ENCODE assay signal across 15 cellular contexts in genomic region chr16:73152731-73153130, GRCh38.
DNase-seq lines count a peak whose midpoint lies in the region; ATAC-seq and TF ChIP-seq lines count a peak whose summit lies in the region.
"Had no signal": no experiment of that assay in that cellular context is flagged by ENCODE, and none has a peak within 500 bp of the region (broad histone marks: within the 10 kb centered on the region; RNA-seq: fewer than 3 reads in every experiment).

No MANE protein-coding gene starts in this region.

- no peaks in the 10 kb centered on the region for H3K36me3 Mint-ChIP-seq in T-cell

- intact Hi-C loops in lower lobe of right lung (cut with DNase I), result no loop called here

- CTCF ChIA-PET in HEK293 (lab: Yijun Ruan, JAX) (interaction anchor here (0.6 kb wide), 1 partner anchor 26 kb away, joined by 6 read pairs; no protein-coding TSS in a partner anchor), T-cell (lab: Charles Lee) (no interaction called here)

- ATAC-seq in lower lobe of right lung (no peak), HG02759 (IDR thresholded peaks at IDR 0.05; ENCODE audit: unreplicated experiment) (no peak), T-cell (replicated peaks in 1 of 4) (no peak)
- ATAC-seq: HCT116 had no signal

- POLR2A ChIA-PET in HEK293 (lab: Yijun Ruan, JAX) (no interaction called here), T-cell (lab: Charles Lee) (no interaction called here)

- no peaks in the 10 kb centered on the region for H3K9me3 Mint-ChIP-seq in T-cell
- H3K9me3 Mint-ChIP-seq: activated T-helper 1 cell treated with anti-CD3 and anti-CD28 coated beads, Interleukin-12 subunit alpha, Interleukin-12 subunit beta, Interleukin-2, Interleukin-4 antibody, amounts not matched to agents 30 ng/mL and 10 ng/mL and 1 ng/mL, durations not matched to agents 14 hours and 24 hours and 36 hours had no signal

- H3K27me3 ChIP-seq in lower lobe of right lung (ENCODE audit: low read depth), result no peaks in the 10 kb centered on the region
- H3K27me3 ChIP-seq: Peyer's patch, thyroid gland had no signal

- TF ChIP-seq CTCF in HEK293 (tag by site-specific recombination; IDR thresholded peaks at IDR 0.05), result no peak
- no peak for TF ChIP-seq CTCF in lower lobe of right lung (IDR thresholded peaks at IDR 0.05)
- no peak for TF ChIP-seq CTCF in GM20000 (IDR thresholded peaks at IDR 0.05; ENCODE audit: extremely low read depth, missing control alignments)

- H3K36me3 ChIP-seq in HEK293 (ENCODE audit: control insufficient read depth in 2 of 2, insufficient read depth in 1 of 2, low read length in 2 of 2), result no peaks in the 10 kb centered on the region
- no peaks in the 10 kb centered on the region for H3K36me3 ChIP-seq in lower lobe of right lung
- H3K36me3 ChIP-seq: Peyer's patch, thyroid gland had no signal

- H3K4me3 ChIP-seq in HEK293 (ENCODE audit: low read depth, low read length), result no peak overlapping the region
- H3K4me3 ChIP-seq in lower lobe of right lung, result no peak overlapping the region
- H3K4me3 ChIP-seq: Peyer's patch, thyroid gland had no signal

- H3K9me3 ChIP-seq in HEK293 (ENCODE audit: control insufficient read depth, insufficient read depth, low read depth, low read length), result no peaks in the 10 kb centered on the region
- H3K9me3 ChIP-seq in lower lobe of right lung, result no peaks in the 10 kb centered on the region
- H3K9me3 ChIP-seq: thyroid gland had no signal

- no peak overlapping the region for H3K27ac Mint-ChIP-seq in T-cell
- H3K27ac Mint-ChIP-seq: activated T-helper 1 cell treated with anti-CD3 and anti-CD28 coated beads, Interleukin-12 subunit alpha, Interleukin-12 subunit beta, Interleukin-2, Interleukin-4 antibody, amounts not matched to agents 30 ng/mL and 10 ng/mL and 1 ng/mL, durations not matched to agents 14 hours and 24 hours and 36 hours had no signal

- H3K4me1 Mint-ChIP-seq in T-cell, result peaks cover 0 to 7% (median 0%) of the 10 kb centered on the region in 3 donors

- no peak overlapping the region for H3K27ac ChIP-seq in HEK293 (ENCODE audit: extremely low read depth, low read depth, low read length)
- H3K27ac ChIP-seq in lower lobe of right lung, result peak overlapping the region; percentile 61
- H3K27ac ChIP-seq: thyroid gland had no signal

- H3K4me1 ChIP-seq in HEK293 (ENCODE audit: control insufficient read depth, insufficient read depth, low read length) (peaks cover 9% of the 10 kb centered on the region), lower lobe of right lung (peaks cover 23% of the 10 kb centered on the region)
- H3K4me1 ChIP-seq: Peyer's patch, thyroid gland had no signal

- peaks cover 11 to 18% of the 10 kb centered on the region in 2 donors for H3K27me3 Mint-ChIP-seq in T-cell

- DNase-seq in AG08396 (ENCODE audit: low spot score) (peak; percentile 32), astrocyte of the hippocampus (ENCODE audit: low read depth, low spot score) (peak; percentile 42), lower lobe of right lung (no peak), NCI-H2029 (lab: John Stamatoyannopoulos, UW) (no peak), GM20000 (ENCODE audit: low spot score) (no peak), T-cell (no peak)
- DNase-seq: activated CD4-positive, alpha-beta T cell treated with anti-CD3 and anti-CD28 coated beads, Interleukin-2, amount 50 U/mL, for 4 hours; DMS 273 treated with DMSO at 0.1 percent for 48 hours; NCI-H2171 treated with DMSO at 0.1 percent for 48 hours; Peyer's patch; thyroid gland had no signal

- no peak overlapping the region for H3K4me3 Mint-ChIP-seq in T-cell
- H3K4me3 Mint-ChIP-seq: activated T-helper 1 cell treated with anti-CD3 and anti-CD28 coated beads, Interleukin-12 subunit alpha, Interleukin-12 subunit beta, Interleukin-2, Interleukin-4 antibody, amounts not matched to agents 30 ng/mL and 10 ng/mL and 1 ng/mL, durations not matched to agents 14 hours and 24 hours and 36 hours had no signal

TF ChIP-seq in HEK293, 187 proteins besides CTCF, POLR2A, EP300 and RAD21:
- TF ChIP-seq ZNF398 (tag by site-specific recombination; IDR thresholded peaks at IDR 0.05), result peak; percentile 67
- TF ChIP-seq ZNF704 (tag by site-specific recombination; IDR thresholded peaks at IDR 0.05), result no peak
- TF ChIP-seq PRDM1 (tag by site-specific recombination; IDR thresholded peaks at IDR 0.05), result 0 out of 2 replicates have a peak, but pooled peaks have one; percentile 8
- TF ChIP-seq SCRT2 (tag by site-specific recombination; IDR thresholded peaks at IDR 0.05), result no peak

Comparison
In these comparisons a context has a peak if more than half of its experiments do, and no peak if none do; other contexts are left out.
1. DNase-seq: peak in AG08396 (single experiment) and astrocyte of the hippocampus (single experiment); none in lower lobe of right lung (single experiment), NCI-H2029 (single experiment), GM20000 (single experiment) and T-cell (0 of 34).